ENCODE assay signal across 8 cellular contexts in the genomic region with DNA sequence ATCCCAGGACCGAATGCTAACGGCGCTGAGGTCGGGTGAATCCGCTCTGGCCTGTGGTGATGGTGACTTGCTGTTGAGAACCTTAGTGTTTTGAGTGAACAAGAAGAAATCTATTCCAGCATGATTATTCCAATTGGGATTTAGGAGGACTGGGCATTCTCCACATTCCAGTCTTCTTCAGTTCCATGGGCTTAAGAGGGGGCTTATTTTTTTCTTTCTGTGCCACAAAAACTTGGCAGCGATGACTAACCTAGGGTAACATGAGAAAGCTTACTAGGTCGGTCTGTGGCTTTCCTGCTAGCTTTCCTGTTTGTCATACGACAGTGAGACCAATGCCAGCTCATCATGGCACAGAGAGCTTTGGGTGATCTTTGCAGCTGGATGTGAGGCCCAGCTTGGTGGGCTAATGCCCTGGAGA.
DNase-seq lines count a peak whose midpoint lies in the region; FAIRE-seq and TF ChIP-seq lines count a peak whose summit lies in the region.

No MANE protein-coding gene starts in this region.

- peak; percentile 36 for DNase-seq in Jurkat, Clone E6-1 (ENCODE audit: low read depth, low spot score)
- peak; percentile 27 to 35 for DNase-seq in activated T-cell treated with anti-CD3 and anti-CD28 coated beads, Interleukin-2, amount 50 U/mL, for 48 hours
- peak; percentile 43 for DNase-seq in kidney
- DNase-seq in effector CD4-positive, alpha-beta T cell, result no peak
- DNase-seq in NOMO-1 (lab: John Stamatoyannopoulos, UW; ENCODE audit: unreplicated experiment in 2 of 2), result no peak
- DNase-seq in colonic mucosa, result no peak
- no peak for DNase-seq in NCI-H1105 (lab: John Stamatoyannopoulos, UW)

- H3K36me3 ChIP-seq in BLaER1, result no peaks in the 10 kb centered on the region
- no peaks in the 10 kb centered on the region for H3K36me3 ChIP-seq in kidney (ENCODE audit: control insufficient read depth in 1 of 2, insufficient read depth in 2 of 2, low read length in 2 of 2)
- no peaks in the 10 kb centered on the region for H3K36me3 ChIP-seq in colonic mucosa

- H3K27ac ChIP-seq in BLaER1, result peak overlapping the region; percentile 39; the same call in 1 of the 2 replicates
- no peak overlapping the region for H3K27ac ChIP-seq in kidney (ENCODE audit: low read depth in 2 of 2, low read length in 2 of 2)
- H3K27ac ChIP-seq in colonic mucosa, result no peak overlapping the region

- H3K4me2 ChIP-seq in BLaER1, result peak overlapping the region; percentile 79

- FAIRE-seq in kidney (lab: Jason Lieb, UNC), result no peak

- intact Hi-C loops in kidney (cut with DNase I), result no loop called here
- intact Hi-C loops in colonic mucosa (cut with DNase I), result no loop called here

- H3K9ac ChIP-seq in BLaER1 (peak overlapping the region; percentile 34; the same call in 1 of the 2 replicates), kidney (ENCODE audit: low read length in 2 of 2) (no peak overlapping the region), colonic mucosa (ENCODE audit: low read depth in 2 of 2, low read length in 2 of 2) (no peak overlapping the region)

- H3K27me3 ChIP-seq in BLaER1 (no peaks in the 10 kb centered on the region), colonic mucosa (no peaks in the 10 kb centered on the region)

- H3K4me3 ChIP-seq in BLaER1, result no peak overlapping the region
- no peak overlapping the region for H3K4me3 ChIP-seq in Jurkat, Clone E6-1 (ENCODE audit: low read length)
- no peak overlapping the region for H3K4me3 ChIP-seq in kidney (ENCODE audit: low read length in 2 of 2)
- H3K4me3 ChIP-seq in colonic mucosa, result no peak overlapping the region

- H4K20me1 ChIP-seq in BLaER1, result no peaks in the 10 kb centered on the region

- TF ChIP-seq CTCF in kidney (IDR thresholded peaks at IDR 0.05; ENCODE audit: borderline replicate concordance, extremely low read depth, insufficient read depth), result no peak
- no peak for TF ChIP-seq CTCF in colonic mucosa (IDR thresholded peaks at IDR 0.05)

- H3K4me1 ChIP-seq in BLaER1 (peaks cover 76% of the 10 kb centered on the region), kidney (ENCODE audit: control insufficient read depth in 1 of 2, insufficient read depth in 1 of 2, low read depth in 1 of 2, low read length in 2 of 2) (peaks cover 0 to 5% of the 10 kb centered on the region in 2 donors), colonic mucosa (no peaks in the 10 kb centered on the region)

- H3K9me3 ChIP-seq in BLaER1 (no peaks in the 10 kb centered on the region), kidney (ENCODE audit: control insufficient read depth in 1 of 2, low read length in 2 of 2) (no peaks in the 10 kb centered on the region), colonic mucosa (no peaks in the 10 kb centered on the region)

Comparison
In these comparisons a context has a peak if more than half of its experiments do, and no peak if none do; other contexts are left out.
1. DNase-seq: peak in Jurkat, Clone E6-1 (single experiment), activated T-cell treated with anti-CD3 and anti-CD28 coated beads, Interleukin-2, amount 50 U/mL, for 48 hours (2 of 2) and kidney (single experiment); none in effector CD4-positive, alpha-beta T cell (single experiment), NOMO-1 (0 of 2), colonic mucosa (single experiment) and NCI-H1105 (single experiment).